8 cellular contexts compared by ENCODE assay signal in genomic region chr2:205024822-205025518, GRCh38.
DNase-seq lines count a peak whose midpoint lies in the region; ATAC-seq and TF ChIP-seq lines count a peak whose summit lies in the region.

No MANE protein-coding gene starts in this region.

- intact Hi-C loops in MCF 10A (cut with micrococcal nuclease) (loop anchor here (1.0 kb wide), 1 partner anchor 700 kb away; no protein-coding TSS in a partner anchor), breast epithelium (cut with DNase I; ENCODE audit: low total_unique reads) (no loop called here), gastrocnemius medialis (cut with DNase I; ENCODE audit: low total_unique reads) (no loop called here)

- H3K27me3 ChIP-seq in breast epithelium (no peaks in the 10 kb centered on the region), gastrocnemius medialis (no peaks in the 10 kb centered on the region)

- peak overlapping the region; percentile 33 for H3K4me3 Mint-ChIP-seq in MCF 10A (ENCODE audit: unreplicated experiment)
- peak overlapping the region; percentile 9 to 31 for H3K4me3 Mint-ChIP-seq in activated T-cell treated with anti-CD3 and anti-CD28 coated beads, Interleukin-2, amount 50 U/mL, for 72 hours

- in situ Hi-C loops in gastrocnemius medialis (cut with MboI; ENCODE audit: low sequenced_read_pairs in 4 of 4), result no loop called here

- H3K4me1 ChIP-seq in breast epithelium, result no peaks in the 10 kb centered on the region
- H3K4me1 ChIP-seq in gastrocnemius medialis, result peaks cover 6 to 14% of the 10 kb centered on the region in 2 donors

- no peaks in the 10 kb centered on the region for H3K9me3 ChIP-seq in breast epithelium
- H3K9me3 ChIP-seq in gastrocnemius medialis, result no peaks in the 10 kb centered on the region

- POLR2A ChIA-PET in MCF 10A (lab: Yijun Ruan, JAX), result interaction anchor here (0.8 kb wide), 1 partner anchor 81 kb away, joined by 3 read pairs; no protein-coding TSS in a partner anchor

- BruUV-seq in MCF 10A (replicated peaks; lab: Mats Ljungman, UMichigan), result no TSS peak

- peak; percentile 95 for DNase-seq in MCF 10A (ENCODE audit: unreplicated experiment)
- DNase-seq in breast epithelium (ENCODE audit: low spot score in 2 of 2), result no peak
- peak; percentile 53 to 76 for DNase-seq in activated T-cell treated with anti-CD3 and anti-CD28 coated beads, Interleukin-2, amount 50 U/mL, for 72 hours
- peak; percentile 73 for DNase-seq in globus pallidus (ENCODE audit: low spot score)
- DNase-seq in gastrocnemius medialis, result peak; percentile 76 to 77
- no peak for DNase-seq in mesenteric fat pad (ENCODE audit: low spot score)
- no peak for DNase-seq in NCI-H2107 treated with DMSO at 0.1 percent for 48 hours (lab: John Stamatoyannopoulos, UW; ENCODE audit: unreplicated experiment)

- H3K36me3 ChIP-seq in breast epithelium (no peaks in the 10 kb centered on the region), gastrocnemius medialis (no peaks in the 10 kb centered on the region)

- no peak overlapping the region for H3K27ac ChIP-seq in breast epithelium
- peak overlapping the region; percentile 43 to 79 (median 57) for H3K27ac ChIP-seq in gastrocnemius medialis

- CTCF ChIA-PET in MCF 10A (lab: Yijun Ruan, JAX), result no interaction called here

- H3K4me1 Mint-ChIP-seq in MCF 10A (ENCODE audit: insufficient read depth, unreplicated experiment), result peaks cover 18% of the 10 kb centered on the region
- peaks cover 37% of the 10 kb centered on the region for H3K4me1 Mint-ChIP-seq in activated T-cell treated with anti-CD3 and anti-CD28 coated beads, Interleukin-2, amount 50 U/mL, for 72 hours (ENCODE audit: low read depth)

- H3K4me3 ChIP-seq in breast epithelium (peak overlapping the region in 1 of 3 donors; percentile 30), gastrocnemius medialis (peak overlapping the region in 2 of 4 donors; percentile 40 to 42)

- ATAC-seq in activated T-cell treated with anti-CD3 and anti-CD28 coated beads, Interleukin-2, amount 50 U/mL, for 72 hours (replicated peaks in 1 of 2), result peak; percentile 100
- ATAC-seq in gastrocnemius medialis, result peak; percentile 100
- no peak for ATAC-seq in HG02610 (IDR thresholded peaks at IDR 0.05; ENCODE audit: unreplicated experiment)

- H3K9me3 Mint-ChIP-seq in MCF 10A (ENCODE audit: unreplicated experiment), result no peaks in the 10 kb centered on the region
- H3K9me3 Mint-ChIP-seq in activated T-cell treated with anti-CD3 and anti-CD28 coated beads, Interleukin-2, amount 50 U/mL, for 72 hours, result peaks cover 0 to 3% of the 10 kb centered on the region in 2 donors

- H3K27me3 Mint-ChIP-seq in MCF 10A (ENCODE audit: insufficient read depth, unreplicated experiment), result no peaks in the 10 kb centered on the region
- H3K27me3 Mint-ChIP-seq in activated T-cell treated with anti-CD3 and anti-CD28 coated beads, Interleukin-2, amount 50 U/mL, for 72 hours (ENCODE audit: low read depth), result no peaks in the 10 kb centered on the region

- peak overlapping the region; percentile 67 for H3K27ac Mint-ChIP-seq in MCF 10A (ENCODE audit: low read depth, unreplicated experiment)
- H3K27ac Mint-ChIP-seq in activated T-cell treated with anti-CD3 and anti-CD28 coated beads, Interleukin-2, amount 50 U/mL, for 72 hours, result no peak overlapping the region

- H3K36me3 Mint-ChIP-seq in MCF 10A (ENCODE audit: insufficient read depth, unreplicated experiment), result no peaks in the 10 kb centered on the region
- no peaks in the 10 kb centered on the region for H3K36me3 Mint-ChIP-seq in activated T-cell treated with anti-CD3 and anti-CD28 coated beads, Interleukin-2, amount 50 U/mL, for 72 hours (ENCODE audit: insufficient read depth in 2 of 2)

- TF ChIP-seq POLR2A in breast epithelium (IDR thresholded peaks at IDR 0.05) (no peak), gastrocnemius medialis (IDR thresholded peaks at IDR 0.05) (no peak)

- TF ChIP-seq CTCF in MCF 10A (IDR thresholded peaks at IDR 0.05; ENCODE audit: unreplicated experiment) (no peak), breast epithelium (IDR thresholded peaks at IDR 0.05) (no peak), gastrocnemius medialis (IDR thresholded peaks at IDR 0.05 in 4 of 5, conservative IDR thresholded peaks at IDR 0.05 in 1 of 5) (no peak)

Comparison
In these comparisons a context has a peak if more than half of its experiments do, and no peak if none do; other contexts are left out.
1. DNase-seq: peak in MCF 10A (single experiment), activated T-cell treated with anti-CD3 and anti-CD28 coated beads, Interleukin-2, amount 50 U/mL, for 72 hours (2 of 2), globus pallidus (single experiment) and gastrocnemius medialis (2 of 2); none in breast epithelium (0 of 2), mesenteric fat pad (single experiment) and NCI-H2107 treated with DMSO at 0.1 percent for 48 hours (single experiment).
2. H3K27ac ChIP-seq: peak in gastrocnemius medialis (4 of 4); none in breast epithelium (0 of 2).